11 cellular contexts compared by ENCODE assay signal in the genomic region with DNA sequence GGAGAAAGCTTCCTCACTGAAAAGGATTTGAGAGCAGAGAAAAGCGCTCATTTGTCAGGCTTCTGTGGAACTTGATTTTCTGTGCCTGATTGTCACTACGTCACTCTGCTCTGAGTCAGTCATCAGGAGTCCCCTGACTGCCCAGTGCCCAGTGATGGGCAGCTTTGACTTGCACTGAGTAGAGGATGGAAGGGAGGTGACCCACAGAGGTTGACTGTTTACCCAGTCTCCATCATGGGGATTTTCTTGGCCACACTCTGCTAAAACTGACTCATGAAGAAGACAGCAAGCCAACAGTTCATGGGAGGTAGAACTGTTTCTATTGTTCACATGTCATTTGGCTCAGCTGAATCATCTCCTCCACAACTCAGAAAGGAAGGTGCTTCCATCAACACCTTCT.
DNase-seq lines count a peak whose midpoint lies in the region; ATAC-seq and TF ChIP-seq lines count a peak whose summit lies in the region.
"Had no signal": no experiment of that assay in that cellular context is flagged by ENCODE, and none has a peak within 500 bp of the region (broad histone marks: within the 10 kb centered on the region; RNA-seq: fewer than 3 reads in every experiment).

No MANE protein-coding gene starts in this region.

- DNase-seq in HFFc6 (peak; percentile 64), iris pigment epithelial cell (ENCODE audit: low read depth) (peak; percentile 76), NCI-H226 (no peak), G401 (ENCODE audit: low spot score) (no peak), ascending aorta (ENCODE audit: low spot score in 2 of 2) (no peak)
- DNase-seq in T-helper 2 cell treated with Interferon-gamma antibody and Interleukin-4, amounts not matched to agents 5 μg/mL and 100 μg/mL, for 36 hours (ENCODE audit: low spot score) = peak; percentile 52
- DNase-seq: mucosa of descending colon, NCI-H1048 had no signal

- no peaks in the 10 kb centered on the region for H3K9me3 ChIP-seq in ascending aorta
- H3K9me3 ChIP-seq: mucosa of descending colon had no signal

- no peak for TF ChIP-seq CTCF in HFFc6 (IDR thresholded peaks at IDR 0.05)
- no peak for TF ChIP-seq CTCF in ascending aorta (IDR thresholded peaks at IDR 0.05)

- ATAC-seq in GM18861 (IDR thresholded peaks at IDR 0.05; ENCODE audit: unreplicated experiment) = peak; percentile 38
- no peak for ATAC-seq in GM21528 (IDR thresholded peaks at IDR 0.05; ENCODE audit: low FRiP score, unreplicated experiment)
- ATAC-seq: mucosa of descending colon had no signal

- no peaks in the 10 kb centered on the region for H3K27me3 ChIP-seq in ascending aorta

- peak overlapping the region; percentile 63 for H3K27ac Mint-ChIP-seq in HFFc6
- no peak overlapping the region for H3K27ac Mint-ChIP-seq in T-helper 2 cell treated with Interferon-gamma antibody and Interleukin-4, amounts not matched to agents 5 μg/mL and 100 μg/mL, for 36 hours

- H3K27me3 Mint-ChIP-seq in HFFc6 (ENCODE audit: insufficient read depth) = peaks cover 4% of the 10 kb centered on the region; the same call in 1 of the 2 replicates
- no peaks in the 10 kb centered on the region for H3K27me3 Mint-ChIP-seq in T-helper 2 cell treated with Interferon-gamma antibody and Interleukin-4, amounts not matched to agents 5 μg/mL and 100 μg/mL, for 36 hours (ENCODE audit: low read depth)

- no peaks in the 10 kb centered on the region for H3K9me3 Mint-ChIP-seq in HFFc6
- no peaks in the 10 kb centered on the region for H3K9me3 Mint-ChIP-seq in T-helper 2 cell treated with Interferon-gamma antibody and Interleukin-4, amounts not matched to agents 5 μg/mL and 100 μg/mL, for 36 hours

- no peak overlapping the region for H3K4me3 Mint-ChIP-seq in HFFc6
- H3K4me3 Mint-ChIP-seq in T-helper 2 cell treated with Interferon-gamma antibody and Interleukin-4, amounts not matched to agents 5 μg/mL and 100 μg/mL, for 36 hours = no peak overlapping the region

- no peak overlapping the region for H3K27ac ChIP-seq in ascending aorta
- H3K27ac ChIP-seq: RWPE1 had no signal

- intact Hi-C loops in ascending aorta (cut with DNase I) = no loop called here

- peaks cover 66% of the 10 kb centered on the region for H3K4me1 Mint-ChIP-seq in HFFc6 (ENCODE audit: low read depth)
- peaks cover 34% of the 10 kb centered on the region for H3K4me1 Mint-ChIP-seq in T-helper 2 cell treated with Interferon-gamma antibody and Interleukin-4, amounts not matched to agents 5 μg/mL and 100 μg/mL, for 36 hours (ENCODE audit: low read depth)

- no peaks in the 10 kb centered on the region; the same call in 1 of the 2 replicates for H3K36me3 Mint-ChIP-seq in HFFc6 (ENCODE audit: low read depth)
- peaks cover 2% of the 10 kb centered on the region for H3K36me3 Mint-ChIP-seq in T-helper 2 cell treated with Interferon-gamma antibody and Interleukin-4, amounts not matched to agents 5 μg/mL and 100 μg/mL, for 36 hours (ENCODE audit: low read depth)

- no peak overlapping the region for H3K4me3 ChIP-seq in ascending aorta
- H3K4me3 ChIP-seq: mucosa of descending colon had no signal

- in situ Hi-C loops in G401 (cut with HindIII; ENCODE audit: low sequenced_read_pairs) = no loop called here

- no peaks in the 10 kb centered on the region for H3K4me1 ChIP-seq in ascending aorta

- H3K36me3 ChIP-seq in ascending aorta = no peaks in the 10 kb centered on the region

Comparison
In these comparisons a context has a peak if more than half of its experiments do, and no peak if none do; other contexts are left out.
1. DNase-seq: peak in HFFc6 (single experiment), T-helper 2 cell treated with Interferon-gamma antibody and Interleukin-4, amounts not matched to agents 5 μg/mL and 100 μg/mL, for 36 hours (single experiment) and iris pigment epithelial cell (single experiment); none in NCI-H226 (single experiment), G401 (single experiment) and ascending aorta (0 of 2).